ENCODE assay signal across 28 cellular contexts in the genomic region with DNA sequence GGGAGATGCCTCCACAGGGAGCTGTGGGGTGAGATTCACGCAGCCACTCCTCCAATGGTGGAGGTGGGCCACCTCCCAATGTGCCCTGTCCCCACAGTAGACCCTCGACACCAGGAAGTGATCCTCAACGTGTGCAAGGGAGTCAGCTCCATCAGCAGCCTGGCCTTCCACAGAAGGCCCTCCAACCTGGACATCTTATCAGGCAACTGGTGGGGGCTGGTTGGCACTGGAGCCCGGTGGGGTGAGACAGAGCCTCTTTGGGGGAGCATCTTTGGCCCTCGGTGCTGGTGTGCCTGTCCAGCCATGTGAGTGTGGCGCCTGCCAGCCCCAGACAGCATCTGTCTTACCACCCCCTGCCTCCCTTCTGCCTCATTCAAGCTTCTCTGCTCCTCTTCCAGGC. TPM values are rescaled to one million over a fixed set of nuclear protein-coding genes. Genes with fewer than 3 reads are reported as not detected.
DNase-seq lines count a peak whose midpoint lies in the region; ATAC-seq, FAIRE-seq and TF ChIP-seq lines count a peak whose summit lies in the region.
"Had no signal": no experiment of that assay in that cellular context is flagged by ENCODE, and none has a peak within 500 bp of the region (broad histone marks: within the 10 kb centered on the region; RNA-seq: fewer than 3 reads in every experiment).

No MANE protein-coding gene starts in this region.

- no peak for ATAC-seq in GM19395 (IDR thresholded peaks at IDR 0.05; ENCODE audit: unreplicated experiment)
- ATAC-seq: GM12878 had no signal

- H2BK5ac ChIP-seq in H1 (ENCODE audit: low read depth, low read length): no peak overlapping the region

- H4K5ac ChIP-seq in H1 (ENCODE audit: insufficient read length, low read depth, low read length): no peak overlapping the region

- peaks cover 10% of the 10 kb centered on the region for H3K4me1 Mint-ChIP-seq in osteocyte (ENCODE audit: unreplicated experiment)

- peaks cover 43 to 60% (median 56%) of the 10 kb centered on the region in 4 experiments for H3K27me3 ChIP-seq in H1 (replicated peaks in 1 of 4; ENCODE audit: control insufficient read depth in 3 of 4, extremely low read depth in 1 of 4, insufficient read depth in 3 of 4, low read length in 3 of 4)
- H3K27me3 ChIP-seq in colonic mucosa: peaks cover 32% of the 10 kb centered on the region

- no peak overlapping the region for H2BK12ac ChIP-seq in H1 (ENCODE audit: low read depth, low read length)

- no peak overlapping the region for H2AFZ ChIP-seq in H1 (ENCODE audit: low read length)

- H3K9ac ChIP-seq in H1 (replicated peaks in 1 of 4; ENCODE audit: extremely low read depth in 1 of 4, low read depth in 3 of 4, low read length in 3 of 4) (no peak overlapping the region), colonic mucosa (ENCODE audit: low read depth in 2 of 2, low read length in 2 of 2) (no peak overlapping the region)
- H3K9ac ChIP-seq: BLaER1 had no signal

- no peak for TF ChIP-seq RAD21 in H1 (IDR thresholded peaks at IDR 0.05 in 1 of 2, conservative IDR thresholded peaks at IDR 0.05 in 1 of 2; ENCODE audit: low read depth in 2 of 2, low read length in 2 of 2)

- H4K91ac ChIP-seq in H1 (replicated peaks; ENCODE audit: insufficient read length, low read length): no peak overlapping the region

- no peak overlapping the region for H3K4me3 ChIP-seq in H1 (ENCODE audit: extremely low read depth in 1 of 4, insufficient read depth in 2 of 4, low read depth in 3 of 4, low read length in 4 of 4)
- H3K4me3 ChIP-seq in colonic mucosa: no peak overlapping the region
- H3K4me3 ChIP-seq: BLaER1, GM12878 had no signal

- H3K23ac ChIP-seq in H1 (ENCODE audit: insufficient read length): no peak overlapping the region

- H3K27ac Mint-ChIP-seq in osteocyte (ENCODE audit: unreplicated experiment): no peak overlapping the region
- H3K27ac Mint-ChIP-seq: CD14-positive monocyte; CD4-positive, alpha-beta memory T cell; CD8-positive, alpha-beta memory T cell had no signal

- H3K27ac ChIP-seq in H1 (ENCODE audit: low read depth, low read length) (no peak overlapping the region), colonic mucosa (no peak overlapping the region)
- H3K27ac ChIP-seq: BLaER1 had no signal

- H3K9me3 Mint-ChIP-seq in osteocyte (ENCODE audit: unreplicated experiment): no peaks in the 10 kb centered on the region
- H3K9me3 Mint-ChIP-seq: CD4-positive, alpha-beta memory T cell; CD4-positive, CD25-positive, alpha-beta regulatory T cell; CD8-positive, alpha-beta memory T cell had no signal

- no peak for TF ChIP-seq EP300 in H1 (IDR thresholded peaks at IDR 0.05; ENCODE audit: borderline replicate concordance in 1 of 2, low read depth in 2 of 2, low read length in 2 of 2)

- no peak overlapping the region for H3K18ac ChIP-seq in H1 (ENCODE audit: extremely low read depth, low read length)

- H3K4me1 ChIP-seq in H1 (replicated peaks in 1 of 4; ENCODE audit: control insufficient read depth in 3 of 4, insufficient read depth in 4 of 4, low read length in 3 of 4) (peaks cover 0 to 18% (median 8%) of the 10 kb centered on the region in 4 experiments; a peak in 5 of 7 replicates), colonic mucosa (no peaks in the 10 kb centered on the region)
- H3K4me1 ChIP-seq: BE2C had no signal

- WGBS in H1 (ENCODE audit: extremely low coverage in 1 of 2, insufficient coverage in 1 of 2, insufficient read length in 1 of 2, insufficient replicate concordance in 2 of 2, low coverage in 1 of 2, low lambda C conversion rate in 2 of 2, missing lambda C conversion rate in 1 of 2), 2 experiments: 86% methylated on average over 6 of the region's 6 CpGs; no CpG with 5 or more reads in 1 of the 2 experiments

- TF ChIP-seq POLR2A in H1 (IDR thresholded peaks at IDR 0.05; ENCODE audit: control extremely low read depth in 1 of 2, low read depth in 2 of 2, low read length in 2 of 2): no peak

- no peak overlapping the region for H2BK15ac ChIP-seq in H1 (ENCODE audit: low read length)

- no peak overlapping the region for H3K4me2 ChIP-seq in H1 (ENCODE audit: insufficient read depth in 1 of 2, low read depth in 2 of 2, low read length in 2 of 2)

- no peaks in the 10 kb centered on the region for H3K79me2 ChIP-seq in H1 (ENCODE audit: control insufficient read depth in 1 of 2, insufficient read depth in 2 of 2, low read length in 2 of 2)

- H3K27me3 Mint-ChIP-seq in osteocyte (ENCODE audit: unreplicated experiment): peaks cover 30% of the 10 kb centered on the region

- no peak for TF ChIP-seq CTCF in H1 (IDR thresholded peaks at IDR 0.05; ENCODE audit: control extremely low read depth in 1 of 3, insufficient read depth in 1 of 3, low read depth in 1 of 3, low read length in 3 of 3)
- no peak for TF ChIP-seq CTCF in osteocyte (IDR thresholded peaks at IDR 0.05)
- TF ChIP-seq CTCF in colonic mucosa (IDR thresholded peaks at IDR 0.05): no peak

- 0 out of 2 replicates have a peak overlapping the region, but pooled peaks have one; percentile 10 for H2BK20ac ChIP-seq in H1 (ENCODE audit: low read length)

- no peaks in the 10 kb centered on the region for H3K36me3 Mint-ChIP-seq in osteocyte (ENCODE audit: unreplicated experiment)
- H3K36me3 Mint-ChIP-seq: CD14-positive monocyte; CD4-positive, alpha-beta memory T cell; CD4-positive, CD25-positive, alpha-beta regulatory T cell; CD8-positive, alpha-beta memory T cell had no signal

- FAIRE-seq in H1 (lab: Jason Lieb, UNC): no peak
- FAIRE-seq: A204.1, GM12878, GM12892, GM18507 had no signal

- H3K14ac ChIP-seq in H1 (ENCODE audit: insufficient read length): no peak overlapping the region

- CTCF ChIA-PET in H1 (lab: Charles Lee; ENCODE audit: partially characterized antibody): interaction anchor here (0.8 to 2.7 kb wide), 4 partner anchors 15 to 240 kb away, joined by 3 to 12 read pairs (median 4); no protein-coding TSS in a partner anchor

- POLR2A ChIA-PET in H1 (lab: Charles Lee; ENCODE audit: partially characterized antibody): no interaction called here

- intact Hi-C loops in colonic mucosa (cut with DNase I): no loop called here

- H3K9me3 ChIP-seq in H1 (ENCODE audit: insufficient read depth in 2 of 2, low read depth in 1 of 2, low read length in 1 of 2): no peaks in the 10 kb centered on the region; a peak in 1 of 4 replicates
- no peaks in the 10 kb centered on the region for H3K9me3 ChIP-seq in colonic mucosa
- H3K9me3 ChIP-seq: BE2C had no signal

- H3K36me3 ChIP-seq in H1 (ENCODE audit: control insufficient read depth in 2 of 4, insufficient read depth in 4 of 4, low read length in 3 of 4) (peaks cover 0 to 5% (median 0%) of the 10 kb centered on the region in 4 experiments; a peak in 1 of 8 replicates), colonic mucosa (no peaks in the 10 kb centered on the region)
- H3K36me3 ChIP-seq: BE2C, BLaER1 had no signal

- peaks cover 0 to 2% of the 10 kb centered on the region in 2 experiments for H4K20me1 ChIP-seq in H1 (replicated peaks in 1 of 2; ENCODE audit: control insufficient read depth in 1 of 2, insufficient read depth in 2 of 2, low read length in 2 of 2)

- H2AK5ac ChIP-seq in H1 (ENCODE audit: low read depth, low read length): no peak overlapping the region

- peaks cover 11% of the 10 kb centered on the region for H3K23me2 ChIP-seq in H1 (ENCODE audit: low read depth, low read length)

- no peaks in the 10 kb centered on the region for H3K79me1 ChIP-seq in H1 (ENCODE audit: low read depth, low read length)

- H4K8ac ChIP-seq in H1 (ENCODE audit: extremely low read depth, insufficient read depth, low read length): no peak overlapping the region

- no peak overlapping the region for H3K4me3 Mint-ChIP-seq in osteocyte (ENCODE audit: unreplicated experiment)

- no peak overlapping the region for H3K4ac ChIP-seq in H1 (replicated peaks; ENCODE audit: insufficient read length, low read depth, low read length)

- DNase-seq in DMS53 (lab: John Stamatoyannopoulos, UW) (peak; percentile 18), DMS53 treated with DMSO at 0.1 percent for 48 hours (lab: John Stamatoyannopoulos, UW; ENCODE audit: unreplicated experiment) (no peak), H1 (ENCODE audit: low read depth in 1 of 2, low spot score in 2 of 2) (no peak), osteocyte (ENCODE audit: extremely low spot score, unreplicated experiment) (peak; percentile 72), colonic mucosa (no peak)
- DNase-seq: 8988T; ACHN; BE2C; C1 segment of cervical spinal cord; CD4-positive, alpha-beta memory T cell; CD4-positive, CD25-positive, alpha-beta regulatory T cell; CD8-positive, alpha-beta memory T cell; COR-L47; DMS153; DMS79; DND-41; EL; GDM1 had no signal

- H3K56ac ChIP-seq in H1 (replicated peaks; ENCODE audit: insufficient read length, low read depth, low read length): no peak overlapping the region

- H2BK120ac ChIP-seq in H1 (replicated peaks; ENCODE audit: low read depth, low read length): no peak overlapping the region

TF ChIP-seq in H1, 55 proteins besides CTCF, POLR2A, EP300 and RAD21:
- TF ChIP-seq JUN (IDR thresholded peaks at IDR 0.05; ENCODE audit: low read depth, low read length) (no peak), KDM1A (IDR thresholded peaks at IDR 0.05; ENCODE audit: borderline replicate concordance, low read length) (no peak), EGR1 (IDR thresholded peaks at IDR 0.05; ENCODE audit: borderline replicate concordance, low read depth, low read length) (no peak), RXRA (IDR thresholded peaks at IDR 0.05; ENCODE audit: insufficient read depth, low read depth, low read length) (no peak), TBP (IDR thresholded peaks at IDR 0.05; ENCODE audit: low read depth, low read length) (no peak), BCL11A (IDR thresholded peaks at IDR 0.05; ENCODE audit: low read depth in 2 of 2, low read length in 2 of 2) (no peak)
TF ChIP-seq in H1: peak in this region for 0.

RNA-seq across cellular contexts. Expression of a gene that starts 19.7 kb away (rescaled TPM):
- total RNA-seq in H1 (2021; fragmentation: NEBNext Ultra II Directional; extraction: Animal tissue kit (Norgen Biotek cat#: 25700)): not detected in 2 replicates
- polyA plus RNA-seq in H1 (2011; rRNA removed): not detected in 2 replicates
- polyA plus RNA-seq in H1 (2011; cell fraction: cytosol; rRNA removed): not detected
- not detected for polyA plus RNA-seq in H1 (2011; cell fraction: nucleus; rRNA removed)
- polyA plus RNA-seq in H1 (2012, experiment 1 of 2): not detected in 4 replicates
- polyA plus RNA-seq in H1 (2012, experiment 2 of 2): not detected
- polyA plus RNA-seq in H1 (2013, experiment 1 of 2): not detected
- not detected for polyA plus RNA-seq in H1 (2013, experiment 2 of 2)
- 0.15 TPM in 1 of 2 replicates, not detected in the other for polyA minus RNA-seq in H1 (2011; rRNA and poly(A)+ RNA removed)
- not detected for polyA minus RNA-seq in H1 (2011; cell fraction: cytosol; rRNA and poly(A)+ RNA removed)
- polyA minus RNA-seq in H1 (2011; cell fraction: nucleus; rRNA and poly(A)+ RNA removed): not detected
- total RNA-seq in osteocyte (not detected in 2 replicates), colonic mucosa (not detected)
- total RNA-seq: A673; CD4-positive, alpha-beta memory T cell; CD4-positive, CD25-positive, alpha-beta regulatory T cell; CD8-positive, alpha-beta memory T cell; Daoy; G401; GM12878 had no signal
- polyA plus RNA-seq: CD14-positive monocyte; CD8-positive, alpha-beta memory T cell; GM12878 had no signal

Comparison
In these comparisons a context has a peak if more than half of its experiments do, and no peak if none do; other contexts are left out.
1. DNase-seq: peak in DMS53 (single experiment) and osteocyte (single experiment); none in DMS53 treated with DMSO at 0.1 percent for 48 hours (single experiment), H1 (0 of 2) and colonic mucosa (single experiment).